ENCODE assay signal across 15 cellular contexts in genomic region chr9:136964171-136964689, GRCh38. TPM values are rescaled to one million over a fixed set of nuclear protein-coding genes. Genes with fewer than 3 reads are reported as not detected.
DNase-seq lines count a peak whose midpoint lies in the region; ATAC-seq, FAIRE-seq and TF ChIP-seq lines count a peak whose summit lies in the region.
"Had no signal": no experiment of that assay in that cellular context is flagged by ENCODE, and none has a peak within 500 bp of the region (broad histone marks: within the 10 kb centered on the region; RNA-seq: fewer than 3 reads in every experiment).

No MANE protein-coding gene starts in this region.

- H3K27ac ChIP-seq in 22Rv1 (0 out of 2 replicates have a peak overlapping the region, but pooled peaks have one; percentile 20), PC-3 (ENCODE audit: low read length) (no peak overlapping the region), H1 (ENCODE audit: low read depth, low read length) (no peak overlapping the region), gastrocnemius medialis (no peak overlapping the region), left lung (no peak overlapping the region)

- H2BK12ac ChIP-seq in H1 (ENCODE audit: low read depth, low read length): peak overlapping the region; percentile 50; the same call in 1 of the 2 replicates

- no peaks in the 10 kb centered on the region for H3K23me2 ChIP-seq in H1 (ENCODE audit: low read depth, low read length)

- TF ChIP-seq EP300 in H1 (IDR thresholded peaks at IDR 0.05; ENCODE audit: borderline replicate concordance in 1 of 2, low read depth in 2 of 2, low read length in 2 of 2): no peak

- H2AFZ ChIP-seq in PC-3 (ENCODE audit: low read length) (peak overlapping the region; percentile 55), H1 (ENCODE audit: low read length) (no peak overlapping the region)

- no peak for TF ChIP-seq POLR2A in H1 (IDR thresholded peaks at IDR 0.05; ENCODE audit: control extremely low read depth in 1 of 2, low read depth in 2 of 2, low read length in 2 of 2)
- TF ChIP-seq POLR2A in gastrocnemius medialis (IDR thresholded peaks at IDR 0.05): no peak

- H2BK5ac ChIP-seq in H1 (ENCODE audit: low read depth, low read length): no peak overlapping the region; the same call in 1 of the 2 replicates

- in situ Hi-C loops in gastrocnemius medialis (cut with MboI; ENCODE audit: low sequenced_read_pairs in 4 of 4): no loop called here

- no peak overlapping the region for H3K23ac ChIP-seq in H1 (ENCODE audit: insufficient read length)

- peak overlapping the region; percentile 65 for H4K91ac ChIP-seq in H1 (replicated peaks; ENCODE audit: insufficient read length, low read length)

- H3K9me2 ChIP-seq in PC-3 (replicated peaks; ENCODE audit: low read length): no peaks in the 10 kb centered on the region

- intact Hi-C loops in PC-3 (cut with micrococcal nuclease) (no loop called here), gastrocnemius medialis (cut with DNase I; ENCODE audit: low total_unique reads) (no loop called here), left lung (cut with DNase I) (no loop called here)

- no peak overlapping the region for H4K5ac ChIP-seq in H1 (ENCODE audit: insufficient read length, low read depth, low read length)

- H3K79me1 ChIP-seq in H1 (ENCODE audit: low read depth, low read length): no peaks in the 10 kb centered on the region; the same call in 1 of the 2 replicates

- H2AK5ac ChIP-seq in H1 (ENCODE audit: low read depth, low read length): no peak overlapping the region

- no peak overlapping the region for H3K14ac ChIP-seq in H1 (ENCODE audit: insufficient read length)

- H3F3A ChIP-seq in PC-3 (ENCODE audit: low read length, unreplicated experiment): no peaks in the 10 kb centered on the region

- H3K9ac ChIP-seq in PC-3 (ENCODE audit: low read length): no peak overlapping the region
- no peak overlapping the region for H3K9ac ChIP-seq in H1 (replicated peaks in 1 of 4; ENCODE audit: extremely low read depth in 1 of 4, low read depth in 3 of 4, low read length in 3 of 4)

- H3K4me3 ChIP-seq in PC-3 (ENCODE audit: low read length) (no peak overlapping the region), H1 (ENCODE audit: extremely low read depth in 1 of 4, insufficient read depth in 2 of 4, low read depth in 3 of 4, low read length in 4 of 4) (no peak overlapping the region), gastrocnemius medialis (no peak overlapping the region), left lung (no peak overlapping the region)
- H3K4me3 ChIP-seq: skin epidermis had no signal

- H3K4me1 ChIP-seq in PC-3 (ENCODE audit: insufficient read depth, low read length): peaks cover 8% of the 10 kb centered on the region
- H3K4me1 ChIP-seq in H1 (replicated peaks in 1 of 4; ENCODE audit: control insufficient read depth in 3 of 4, insufficient read depth in 4 of 4, low read length in 3 of 4): peaks cover 0 to 7% (median 5%) of the 10 kb centered on the region in 4 experiments; a peak in 4 of 7 replicates
- H3K4me1 ChIP-seq in gastrocnemius medialis: no peaks in the 10 kb centered on the region
- H3K4me1 ChIP-seq in left lung: peaks cover 0 to 20% of the 10 kb centered on the region in 2 donors

- no peak for TF ChIP-seq CTCF in 22Rv1 (IDR thresholded peaks at IDR 0.05)
- no peak for TF ChIP-seq CTCF in PC-3 (conservative IDR thresholded peaks at IDR 0.05; ENCODE audit: low read depth, low read length)
- no peak for TF ChIP-seq CTCF in H1 (IDR thresholded peaks at IDR 0.05; ENCODE audit: control extremely low read depth in 1 of 3, insufficient read depth in 1 of 3, low read depth in 1 of 3, low read length in 3 of 3)
- no peak for TF ChIP-seq CTCF in gastrocnemius medialis (IDR thresholded peaks at IDR 0.05 in 4 of 5, conservative IDR thresholded peaks at IDR 0.05 in 1 of 5)
- no peak for TF ChIP-seq CTCF in left lung (IDR thresholded peaks at IDR 0.05)

- H3K9me3 ChIP-seq in PC-3 (ENCODE audit: low read length) (no peaks in the 10 kb centered on the region), H1 (ENCODE audit: insufficient read depth in 2 of 2, low read depth in 1 of 2, low read length in 1 of 2) (no peaks in the 10 kb centered on the region), gastrocnemius medialis (no peaks in the 10 kb centered on the region), left lung (no peaks in the 10 kb centered on the region)

- POLR2A ChIA-PET in PC-3 (lab: Charles Lee; ENCODE audit: unreplicated experiment): no interaction called here
- POLR2A ChIA-PET in H1 (lab: Charles Lee; ENCODE audit: partially characterized antibody): interaction anchor here (1.9 to 2.4 kb wide), 2 partner anchors 10 to 13 kb away, joined by 5 to 10 read pairs; no protein-coding TSS in a partner anchor

- WGBS in H1 (ENCODE audit: extremely low coverage in 1 of 2, insufficient coverage in 1 of 2, insufficient read length in 1 of 2, insufficient replicate concordance in 2 of 2, low coverage in 1 of 2, low lambda C conversion rate in 2 of 2, missing lambda C conversion rate in 1 of 2), 2 experiments: 87% methylated on average over 19 of the region's 22 CpGs; no CpG with 5 or more reads in 1 of the 2 experiments

- peak; percentile 22 for DNase-seq in DMS153 treated with DMSO at 0.1 percent for 48 hours (lab: John Stamatoyannopoulos, UW; ENCODE audit: unreplicated experiment)
- peak; percentile 18 for DNase-seq in PC-3
- DNase-seq in H1 (ENCODE audit: low read depth in 1 of 2, low spot score in 2 of 2): no peak
- no peak for DNase-seq in GM19239 (ENCODE audit: insufficient read length, low spot score)
- DNase-seq in gastrocnemius medialis: no peak
- no peak for DNase-seq in left lung
- DNase-seq in activated CD8-positive, alpha-beta memory T cell treated with anti-CD3 and anti-CD28 coated beads for 24 hours: no peak
- DNase-seq: activated CD4-positive, CD25-positive, alpha-beta regulatory T cell treated with anti-CD3 and anti-CD28 coated beads, Interleukin-2, amount 50 U/mL, for 72 hours; DND-41; NCI-H2029 had no signal

- H3K36me3 ChIP-seq in PC-3 (ENCODE audit: low read depth, low read length) (no peaks in the 10 kb centered on the region), H1 (ENCODE audit: control insufficient read depth in 2 of 4, insufficient read depth in 4 of 4, low read length in 3 of 4) (no peaks in the 10 kb centered on the region), gastrocnemius medialis (no peaks in the 10 kb centered on the region), left lung (no peaks in the 10 kb centered on the region)

- H3K79me2 ChIP-seq in PC-3 (ENCODE audit: low read length) (no peaks in the 10 kb centered on the region), H1 (ENCODE audit: control insufficient read depth in 1 of 2, insufficient read depth in 2 of 2, low read length in 2 of 2) (no peaks in the 10 kb centered on the region)

- no peak overlapping the region for H4K8ac ChIP-seq in H1 (ENCODE audit: extremely low read depth, insufficient read depth, low read length)

- no peak overlapping the region for H3K56ac ChIP-seq in H1 (replicated peaks; ENCODE audit: insufficient read length, low read depth, low read length)

- ATAC-seq in PC-3: peak; percentile 76
- no peak for ATAC-seq in gastrocnemius medialis
- ATAC-seq in left lung: no peak

- TF ChIP-seq RAD21 in H1 (IDR thresholded peaks at IDR 0.05 in 1 of 2, conservative IDR thresholded peaks at IDR 0.05 in 1 of 2; ENCODE audit: low read depth in 2 of 2, low read length in 2 of 2): no peak

- H3K4ac ChIP-seq in H1 (replicated peaks; ENCODE audit: insufficient read length, low read depth, low read length): no peak overlapping the region

- peak overlapping the region; percentile 54 for H3K4me2 ChIP-seq in PC-3 (ENCODE audit: low read length)
- H3K4me2 ChIP-seq in H1 (ENCODE audit: insufficient read depth in 1 of 2, low read depth in 2 of 2, low read length in 2 of 2): no peak overlapping the region

- FAIRE-seq in H1 (lab: Jason Lieb, UNC) (no peak), GM19239 (lab: Jason Lieb, UNC) (no peak)
- FAIRE-seq: frontal cortex had no signal

- no peak overlapping the region for H3K18ac ChIP-seq in H1 (ENCODE audit: extremely low read depth, low read length)

- CTCF ChIA-PET in PC-3 (lab: Charles Lee): interaction anchor here (0.5 to 0.7 kb wide), 2 partner anchors 11 to 16 kb away, joined by 3 to 7 read pairs; no protein-coding TSS in a partner anchor
- CTCF ChIA-PET in H1 (lab: Charles Lee; ENCODE audit: partially characterized antibody): interaction anchor here (0.8 to 9.4 kb wide), 6 partner anchors 11 to 100 kb away, joined by 3 to 38 read pairs (median 4); no protein-coding TSS in a partner anchor

- H3K27me3 ChIP-seq in PC-3 (ENCODE audit: low read length): no peaks in the 10 kb centered on the region
- no peaks in the 10 kb centered on the region for H3K27me3 ChIP-seq in H1 (replicated peaks in 1 of 4; ENCODE audit: control insufficient read depth in 3 of 4, extremely low read depth in 1 of 4, insufficient read depth in 3 of 4, low read length in 3 of 4)
- H3K27me3 ChIP-seq in gastrocnemius medialis: peaks cover 0 to 6% (median 0%) of the 10 kb centered on the region in 3 donors
- peaks cover 0 to 8% of the 10 kb centered on the region in 2 donors for H3K27me3 ChIP-seq in left lung

- H4K20me1 ChIP-seq in PC-3 (ENCODE audit: low read length) (no peaks in the 10 kb centered on the region), H1 (replicated peaks in 1 of 2; ENCODE audit: control insufficient read depth in 1 of 2, insufficient read depth in 2 of 2, low read length in 2 of 2) (no peaks in the 10 kb centered on the region)

- no peak overlapping the region for H2BK120ac ChIP-seq in H1 (replicated peaks; ENCODE audit: low read depth, low read length)

- no peak overlapping the region for H2BK20ac ChIP-seq in H1 (ENCODE audit: low read length)

- H2BK15ac ChIP-seq in H1 (ENCODE audit: low read length): peak overlapping the region; percentile 61; the same call in 1 of the 2 replicates

- BruUV-seq in PC-3 (replicated peaks; lab: Mats Ljungman, UMichigan): no TSS peak

RNA-seq across cellular contexts. Expression of gene LCN12, which starts 12.2 kb away (rescaled TPM):
- total RNA-seq in PC-3 (2014; rRNA removed) (0.55 TPM in 1 of 2 replicates, not detected in the other), gastrocnemius medialis (not detected), left lung (1 to 10 TPM; 2.1 to 4.5 TPM)
- total RNA-seq in H1 (2021; fragmentation: NEBNext Ultra II Directional; extraction: Animal tissue kit (Norgen Biotek cat#: 25700)): 1.5 and 1.7 TPM in 2 replicates
- polyA plus RNA-seq in H1 (2011; rRNA removed): 1.1 and 2.1 TPM in 2 replicates
- 1.2 TPM for polyA plus RNA-seq in H1 (2011; cell fraction: cytosol; rRNA removed)
- polyA plus RNA-seq in H1 (2011; cell fraction: nucleus; rRNA removed): 20.2 TPM
- 0.91 to 2.5 TPM (median 1.7 TPM) in 4 replicates for polyA plus RNA-seq in H1 (2012, experiment 1 of 2)
- polyA plus RNA-seq in H1 (2012, experiment 2 of 2): 0.35 TPM
- polyA plus RNA-seq in H1 (2013, experiment 1 of 2): 0.43 TPM
- 0.39 TPM for polyA plus RNA-seq in H1 (2013, experiment 2 of 2)
- polyA minus RNA-seq in H1 (2011; rRNA and poly(A)+ RNA removed): 0.12 and 1.3 TPM in 2 replicates
- polyA minus RNA-seq in H1 (2011; cell fraction: cytosol; rRNA and poly(A)+ RNA removed): not detected
- 0.40 TPM for polyA minus RNA-seq in H1 (2011; cell fraction: nucleus; rRNA and poly(A)+ RNA removed)
- total RNA-seq: frontal cortex, LHCN-M2, osteoblast had no signal

RNA-seq across cellular contexts. Expression of gene PTGDS, which starts 13.1 kb away (rescaled TPM):
- total RNA-seq in PC-3 (2014; rRNA removed): not detected in 2 replicates
- 2.2 and 2.3 TPM in 2 replicates for total RNA-seq in H1 (2021; fragmentation: NEBNext Ultra II Directional; extraction: Animal tissue kit (Norgen Biotek cat#: 25700))
- 1.7 and 2.5 TPM in 2 replicates for polyA plus RNA-seq in H1 (2011; rRNA removed)
- 1.1 TPM for polyA plus RNA-seq in H1 (2011; cell fraction: cytosol; rRNA removed)
- 6.2 TPM for polyA plus RNA-seq in H1 (2011; cell fraction: nucleus; rRNA removed)
- 0.66 to 1.3 TPM (median 0.98 TPM) in 4 replicates for polyA plus RNA-seq in H1 (2012, experiment 1 of 2)
- 1.4 TPM for polyA plus RNA-seq in H1 (2012, experiment 2 of 2)
- 1.4 TPM for polyA plus RNA-seq in H1 (2013, experiment 1 of 2)
- polyA plus RNA-seq in H1 (2013, experiment 2 of 2): 2.0 TPM
- 0.54 TPM in 1 of 2 replicates, not detected in the other for polyA minus RNA-seq in H1 (2011; rRNA and poly(A)+ RNA removed)
- polyA minus RNA-seq in H1 (2011; cell fraction: cytosol; rRNA and poly(A)+ RNA removed): not detected
- polyA minus RNA-seq in H1 (2011; cell fraction: nucleus; rRNA and poly(A)+ RNA removed): 1.9 TPM
- total RNA-seq in gastrocnemius medialis: 10 to 100 TPM in 3 of 4 donors, 1 to 10 TPM in 1; 2.3 to 35.2 (median 27.0) TPM
- total RNA-seq in left lung: 100 to 1,000 TPM; 133 to 137 TPM

RNA-seq across cellular contexts. Expression of gene LCNL1, which starts 18.6 kb away (rescaled TPM):
- not detected in 2 replicates for total RNA-seq in PC-3 (2014; rRNA removed)
- 0.15 TPM in 1 of 2 replicates, not detected in the other for total RNA-seq in H1 (2021; fragmentation: NEBNext Ultra II Directional; extraction: Animal tissue kit (Norgen Biotek cat#: 25700))
- 0.11 and 0.35 TPM in 2 replicates for polyA plus RNA-seq in H1 (2011; rRNA removed)
- 0.21 TPM for polyA plus RNA-seq in H1 (2011; cell fraction: cytosol; rRNA removed)
- 1.5 TPM for polyA plus RNA-seq in H1 (2011; cell fraction: nucleus; rRNA removed)
- polyA plus RNA-seq in H1 (2012, experiment 1 of 2): 0.07 TPM in 1 of 4 replicates, not detected in the others
- 0.13 TPM for polyA plus RNA-seq in H1 (2012, experiment 2 of 2)
- 0.18 TPM for polyA plus RNA-seq in H1 (2013, experiment 1 of 2)
- polyA plus RNA-seq in H1 (2013, experiment 2 of 2): 0.06 TPM
- 0.25 TPM in 1 of 2 replicates, not detected in the other for polyA minus RNA-seq in H1 (2011; rRNA and poly(A)+ RNA removed)
- not detected for polyA minus RNA-seq in H1 (2011; cell fraction: cytosol; rRNA and poly(A)+ RNA removed)
- polyA minus RNA-seq in H1 (2011; cell fraction: nucleus; rRNA and poly(A)+ RNA removed): 1.00 TPM
- under 1 TPM in 1 of 4 donors, not detected in 3; 0.10 TPM for total RNA-seq in gastrocnemius medialis
- total RNA-seq in left lung: 1 to 10 TPM; 2.0 to 2.3 TPM

RNA-seq across cellular contexts. Expression of gene C8G, which starts 19.2 kb away (rescaled TPM):
- total RNA-seq in PC-3 (2014; rRNA removed): 0.77 TPM in 1 of 2 replicates, not detected in the other
- 0.80 TPM in 1 of 2 replicates, not detected in the other for total RNA-seq in H1 (2021; fragmentation: NEBNext Ultra II Directional; extraction: Animal tissue kit (Norgen Biotek cat#: 25700))
- 0.62 and 1.8 TPM in 2 replicates for polyA plus RNA-seq in H1 (2011; rRNA removed)
- 1.4 TPM for polyA plus RNA-seq in H1 (2011; cell fraction: cytosol; rRNA removed)
- 8.4 TPM for polyA plus RNA-seq in H1 (2011; cell fraction: nucleus; rRNA removed)
- 0.88 to 1.5 TPM in 2 of 4 replicates, not detected in the others for polyA plus RNA-seq in H1 (2012, experiment 1 of 2)
- not detected for polyA plus RNA-seq in H1 (2012, experiment 2 of 2)
- 1.6 TPM for polyA plus RNA-seq in H1 (2013, experiment 1 of 2)
- 0.75 TPM for polyA plus RNA-seq in H1 (2013, experiment 2 of 2)
- not detected in 2 replicates for polyA minus RNA-seq in H1 (2011; rRNA and poly(A)+ RNA removed)
- not detected for polyA minus RNA-seq in H1 (2011; cell fraction: cytosol; rRNA and poly(A)+ RNA removed)
- not detected for polyA minus RNA-seq in H1 (2011; cell fraction: nucleus; rRNA and poly(A)+ RNA removed)
- total RNA-seq in gastrocnemius medialis: 1 to 10 TPM in 2 of 4 donors, not detected in 2; 1.7 to 5.2 TPM
- total RNA-seq in left lung: 1 to 10 TPM; 1.2 TPM
- total RNA-seq: frontal cortex, LHCN-M2, osteoblast had no signal

RNA-seq across cellular contexts. Expression of gene FBXW5, which starts 19.7 kb away (rescaled TPM):
- total RNA-seq in PC-3 (2014; rRNA removed): 138 and 159 TPM in 2 replicates
- 49.0 and 49.5 TPM in 2 replicates for total RNA-seq in H1 (2021; fragmentation: NEBNext Ultra II Directional; extraction: Animal tissue kit (Norgen Biotek cat#: 25700))
- polyA plus RNA-seq in H1 (2011; rRNA removed): 71.0 and 93.6 TPM in 2 replicates
- polyA plus RNA-seq in H1 (2011; cell fraction: cytosol; rRNA removed): 63.6 TPM
- 128 TPM for polyA plus RNA-seq in H1 (2011; cell fraction: nucleus; rRNA removed)
- polyA plus RNA-seq in H1 (2012, experiment 1 of 2): 21.9 to 43.5 TPM (median 42.5 TPM) in 4 replicates
- 42.7 TPM for polyA plus RNA-seq in H1 (2012, experiment 2 of 2)
- 31.4 TPM for polyA plus RNA-seq in H1 (2013, experiment 1 of 2)
- polyA plus RNA-seq in H1 (2013, experiment 2 of 2): 30.2 TPM
- 30.9 and 37.2 TPM in 2 replicates for polyA minus RNA-seq in H1 (2011; rRNA and poly(A)+ RNA removed)
- 67.3 TPM for polyA minus RNA-seq in H1 (2011; cell fraction: cytosol; rRNA and poly(A)+ RNA removed)
- polyA minus RNA-seq in H1 (2011; cell fraction: nucleus; rRNA and poly(A)+ RNA removed): 46.9 TPM
- 100 to 1,000 TPM; 329 to 469 (median 435) TPM for total RNA-seq in gastrocnemius medialis
- total RNA-seq in left lung: 100 to 1,000 TPM in 1 of 2 donors, 10 to 100 TPM in 1; 98.5 to 111 TPM

Comparison
In these comparisons a context has a peak if more than half of its experiments do, and no peak if none do; other contexts are left out.
1. DNase-seq: peak in DMS153 treated with DMSO at 0.1 percent for 48 hours (single experiment) and PC-3 (single experiment); none in H1 (0 of 2), GM19239 (single experiment), gastrocnemius medialis (0 of 2), left lung (0 of 2) and activated CD8-positive, alpha-beta memory T cell treated with anti-CD3 and anti-CD28 coated beads for 24 hours (single experiment).